ENCODE assay signal across 18 cellular contexts in genomic region chr5:178683758-178684157, GRCh38.
"Had no signal": no experiment of that assay in that cellular context is flagged by ENCODE, and none has a peak within 500 bp of the region (broad histone marks: within the 10 kb centered on the region; RNA-seq: fewer than 3 reads in every experiment).

No MANE protein-coding gene starts in this region.

- H3K27me3 ChIP-seq: esophagus muscularis mucosa, gastrocnemius medialis, right lobe of liver, transverse colon had no signal

- DNase-seq: effector memory CD4-positive, alpha-beta T cell; gastrocnemius medialis; heart right ventricle; kidney; mesendoderm; naive B cell; psoas muscle; retina; right lobe of liver; stimulated activated CD4-positive, alpha-beta T cell treated with anti-CD3 and anti-CD28 coated beads, Interleukin-15, amount 100 ng/mL, for 24 hours; stimulated activated CD4-positive, alpha-beta T cell treated with anti-CD3 and anti-CD28 coated beads, Interleukin-1b, Interleukin-23, amount 100 ng/mL, for 48 hours; stimulated activated CD4-positive, alpha-beta T cell treated with anti-CD3 and anti-CD28 coated beads, Interleukin-4, amount 100 ng/mL, for 24 hours; stimulated activated naive CD8-positive, alpha-beta T cell treated with anti-CD3 and anti-CD28 coated beads, Interleukin-15, amount 100 ng/mL, for 72 hours; transverse colon had no signal

- H3K4me3 ChIP-seq: esophagus muscularis mucosa, gastrocnemius medialis, heart right ventricle, psoas muscle, right lobe of liver, thoracic aorta, transverse colon had no signal

- FAIRE-seq: endometrium, kidney had no signal

- ATAC-seq: gastrocnemius medialis; heart right ventricle; psoas muscle; right lobe of liver; stimulated activated memory B cell treated with anti-CD40 and anti-IgM and Interleukin-4, amounts not matched to agents 10 μg/mL and 1 μg/mL and 100 μg/mL, for 72 hours; stimulated activated naive CD8-positive, alpha-beta T cell treated with anti-CD3 and anti-CD28 coated beads, Interleukin-15, amount 100 ng/mL, for 72 hours had no signal

- H3K27ac ChIP-seq: esophagus muscularis mucosa, gastrocnemius medialis, psoas muscle, right lobe of liver, thoracic aorta, transverse colon had no signal
